13 cellular contexts compared by ENCODE assay signal in genomic region chr4:109207060-109207459, GRCh38.
DNase-seq lines count a peak whose midpoint lies in the region; ATAC-seq and TF ChIP-seq lines count a peak whose summit lies in the region.
"Had no signal": no experiment of that assay in that cellular context is flagged by ENCODE, and none has a peak within 500 bp of the region (broad histone marks: within the 10 kb centered on the region; RNA-seq: fewer than 3 reads in every experiment).

No MANE protein-coding gene starts in this region.

- peaks cover 42% of the 10 kb centered on the region for H3K4me1 Mint-ChIP-seq in mesothelial cell of epicardium
- H3K4me1 Mint-ChIP-seq: stimulated activated naive B cell treated with anti-CD40 and anti-IgM and Interleukin-4, amounts not matched to agents 10 μg/mL and 1 μg/mL and 100 μg/mL, for 72 hours had no signal

- no peak overlapping the region for H3K4me3 ChIP-seq in astrocyte of the spinal cord (ENCODE audit: low read depth, low read length)

- H3K27me3 Mint-ChIP-seq in mesothelial cell of epicardium (ENCODE audit: low read depth) = no peaks in the 10 kb centered on the region
- H3K27me3 Mint-ChIP-seq: dendritic cell treated with granulocyte-macrophage colony-stimulating factor and Interleukin-4, amounts not matched to agents 40 ng/mL and 50 ng/mL, for 4 days; stimulated activated naive B cell treated with anti-CD40 and anti-IgM and Interleukin-4, amounts not matched to agents 10 μg/mL and 1 μg/mL and 100 μg/mL, for 72 hours had no signal

- DNase-seq in EL (peak; percentile 45), NCI-H1417 (lab: John Stamatoyannopoulos, UW) (peak in 2 of 3 experiments; percentile 53 to 86), astrocyte of the spinal cord (ENCODE audit: low read depth, low spot score) (peak; percentile 73), mesothelial cell of epicardium (ENCODE audit: low spot score in 2 of 2, unreplicated experiment in 2 of 2) (no peak), inferior parietal cortex (ENCODE audit: extremely low spot score) (no peak), T-helper 1 cell (no peak)
- DNase-seq in activated CD4-positive, alpha-beta T cell treated with anti-CD3 and anti-CD28 coated beads for 48 hours = no peak
- DNase-seq: activated effector memory CD4-positive, alpha-beta T cell treated with Interleukin-2 at 50 U/mL for 16 hours; Calu3; stimulated activated naive B cell treated with anti-CD40 and anti-IgM and Interleukin-4, amounts not matched to agents 10 μg/mL and 1 μg/mL and 100 μg/mL, for 72 hours had no signal

- no peaks in the 10 kb centered on the region for H3K9me3 Mint-ChIP-seq in mesothelial cell of epicardium
- H3K9me3 Mint-ChIP-seq: dendritic cell treated with granulocyte-macrophage colony-stimulating factor and Interleukin-4, amounts not matched to agents 40 ng/mL and 50 ng/mL, for 4 days; stimulated activated naive B cell treated with anti-CD40 and anti-IgM and Interleukin-4, amounts not matched to agents 10 μg/mL and 1 μg/mL and 100 μg/mL, for 72 hours had no signal

- peaks cover 2% of the 10 kb centered on the region for H3K36me3 Mint-ChIP-seq in mesothelial cell of epicardium
- H3K36me3 Mint-ChIP-seq: stimulated activated naive B cell treated with anti-CD40 and anti-IgM and Interleukin-4, amounts not matched to agents 10 μg/mL and 1 μg/mL and 100 μg/mL, for 72 hours had no signal

- ATAC-seq in GM21528 (IDR thresholded peaks at IDR 0.05; ENCODE audit: low FRiP score, unreplicated experiment) = no peak
- ATAC-seq: Panc1; stimulated activated naive B cell treated with anti-CD40 and anti-IgM and Interleukin-4, amounts not matched to agents 10 μg/mL and 1 μg/mL and 100 μg/mL, for 72 hours had no signal

- H3K4me3 Mint-ChIP-seq in mesothelial cell of epicardium = no peak overlapping the region
- H3K4me3 Mint-ChIP-seq: dendritic cell treated with granulocyte-macrophage colony-stimulating factor and Interleukin-4, amounts not matched to agents 40 ng/mL and 50 ng/mL, for 4 days; stimulated activated naive B cell treated with anti-CD40 and anti-IgM and Interleukin-4, amounts not matched to agents 10 μg/mL and 1 μg/mL and 100 μg/mL, for 72 hours had no signal

- TF ChIP-seq CTCF in astrocyte of the spinal cord (IDR thresholded peaks at IDR 0.05; ENCODE audit: low read depth, low read length) = no peak
- no peak for TF ChIP-seq CTCF in mesothelial cell of epicardium (IDR thresholded peaks at IDR 0.05; ENCODE audit: unreplicated experiment)

- peak overlapping the region; percentile 61 for H3K27ac Mint-ChIP-seq in mesothelial cell of epicardium
- H3K27ac Mint-ChIP-seq: dendritic cell treated with granulocyte-macrophage colony-stimulating factor and Interleukin-4, amounts not matched to agents 40 ng/mL and 50 ng/mL, for 4 days; stimulated activated naive B cell treated with anti-CD40 and anti-IgM and Interleukin-4, amounts not matched to agents 10 μg/mL and 1 μg/mL and 100 μg/mL, for 72 hours had no signal

- in situ Hi-C loops in astrocyte of the spinal cord (cut with HindIII; ENCODE audit: low sequenced_read_pairs) = no loop called here

Comparison
In these comparisons a context has a peak if more than half of its experiments do, and no peak if none do; other contexts are left out.
1. DNase-seq: peak in EL (single experiment), NCI-H1417 (2 of 3) and astrocyte of the spinal cord (single experiment); none in mesothelial cell of epicardium (0 of 2), inferior parietal cortex (single experiment), T-helper 1 cell (0 of 5) and activated CD4-positive, alpha-beta T cell treated with anti-CD3 and anti-CD28 coated beads for 48 hours (single experiment).